In genomic region chr6:135655055-135655454, GRCh38 we compare ENCODE assay signal across 13 cellular contexts.
DNase-seq lines count a peak whose midpoint lies in the region; ATAC-seq and TF ChIP-seq lines count a peak whose summit lies in the region.
"Had no signal": no experiment of that assay in that cellular context is flagged by ENCODE, and none has a peak within 500 bp of the region (broad histone marks: within the 10 kb centered on the region; RNA-seq: fewer than 3 reads in every experiment).

No MANE protein-coding gene starts in this region.

- no peak overlapping the region for H3K4me3 ChIP-seq in adipocyte (ENCODE audit: low read length)
- H3K4me3 ChIP-seq: BLaER1 treated with 17β-estradiol and CSF1 and Interleukin-3, amounts not matched to agents 10 nM and 100 nM; GM23248; HAP-1 had no signal

- no peak for ATAC-seq in GM21367 (IDR thresholded peaks at IDR 0.05; ENCODE audit: unreplicated experiment)
- ATAC-seq in GM18505 (IDR thresholded peaks at IDR 0.05; ENCODE audit: unreplicated experiment), result no peak
- ATAC-seq: CD8-positive, alpha-beta T cell had no signal

- H3K4me1 ChIP-seq in adipocyte (ENCODE audit: control insufficient read depth, insufficient read depth, low read length), result no peaks in the 10 kb centered on the region
- H3K4me1 ChIP-seq: HAP-1 had no signal

- no peaks in the 10 kb centered on the region for H3K27me3 ChIP-seq in adipocyte (replicated peaks; ENCODE audit: control insufficient read depth, insufficient read depth, low read length)
- H3K27me3 ChIP-seq: BLaER1 treated with 17β-estradiol and CSF1 and Interleukin-3, amounts not matched to agents 10 nM and 100 nM had no signal

- DNase-seq in adipocyte (ENCODE audit: low read depth), result peak; percentile 13
- DNase-seq in astrocyte of the hippocampus (ENCODE audit: low read depth, low spot score), result peak; percentile 9
- DNase-seq in fibroblast of peridontal ligament (ENCODE audit: extremely low read depth), result peak; percentile 50
- DNase-seq in NCI-H748 treated with DMSO at 0.1 percent for 48 hours (lab: John Stamatoyannopoulos, UW), result no peak
- DNase-seq: Calu3; CD8-positive, alpha-beta T cell; DMS79 treated with DMSO at 0.1 percent for 48 hours; GF-D8; GM23248 had no signal

- H3K36me3 ChIP-seq in adipocyte (ENCODE audit: control insufficient read depth, insufficient read depth, low read length, severe bottlenecking), result no peaks in the 10 kb centered on the region
- H3K36me3 ChIP-seq: BLaER1 treated with 17β-estradiol and CSF1 and Interleukin-3, amounts not matched to agents 10 nM and 100 nM; HAP-1 had no signal

- TF ChIP-seq POLR2A in GM18505 (IDR thresholded peaks at IDR 0.05; ENCODE audit: borderline replicate concordance, extremely low read depth, insufficient read depth, insufficient read length), result no peak

- peaks cover 12% of the 10 kb centered on the region for H3K9me3 ChIP-seq in adipocyte (ENCODE audit: control insufficient read depth, low read length)

- no peak overlapping the region for H3K9ac ChIP-seq in adipocyte (ENCODE audit: low read length)
- H3K9ac ChIP-seq: BLaER1 treated with 17β-estradiol and CSF1 and Interleukin-3, amounts not matched to agents 10 nM and 100 nM; GM23248 had no signal
